8 cellular contexts compared by ENCODE assay signal in the genomic region with DNA sequence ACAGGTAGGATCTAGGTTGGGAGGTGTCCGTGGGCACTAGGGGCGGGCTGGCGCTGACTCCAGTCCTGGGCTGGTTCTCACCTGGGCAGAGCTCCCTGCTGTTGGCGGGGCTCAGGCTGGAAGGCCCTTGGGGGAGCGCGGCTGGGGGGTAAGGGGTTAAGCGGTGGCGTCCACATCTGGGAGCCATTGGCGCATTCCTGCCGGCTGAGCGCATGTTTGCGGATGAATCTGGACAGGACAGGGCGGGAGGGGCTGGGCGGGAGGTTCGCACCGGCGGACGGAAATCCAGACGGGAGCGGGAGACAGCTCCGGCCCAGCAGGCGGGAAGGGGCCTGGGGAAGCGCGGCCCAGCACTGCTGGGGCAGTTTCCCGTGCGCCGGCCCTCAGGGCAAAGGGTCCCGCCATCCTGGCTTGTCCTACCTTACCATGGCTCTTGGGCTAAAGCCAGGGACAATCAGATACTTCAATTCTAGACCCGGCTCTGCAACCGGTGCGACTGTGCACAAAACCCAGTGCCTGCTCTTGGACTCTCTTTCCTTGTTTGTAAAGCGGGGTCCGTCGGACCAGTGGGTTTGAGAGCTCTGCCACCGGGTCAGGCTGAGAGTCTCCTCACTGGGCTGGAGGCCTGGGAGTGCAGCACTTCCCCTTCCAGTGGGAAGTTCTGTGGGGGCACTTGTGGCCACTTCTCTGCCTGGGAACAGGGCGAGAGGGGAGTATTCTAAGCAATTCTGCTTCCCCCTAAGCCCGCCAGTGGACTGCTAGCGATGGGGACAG. TPM values are rescaled to one million over a fixed set of nuclear protein-coding genes. Genes with fewer than 3 reads are reported as not detected.
DNase-seq lines count a peak whose midpoint lies in the region; ATAC-seq, FAIRE-seq and TF ChIP-seq lines count a peak whose summit lies in the region.

No MANE protein-coding gene starts in this region.

- intact Hi-C loops in heart right ventricle (cut with DNase I) (loop anchor here in 1 of 10 donors (2.0 kb wide), 1 partner anchor 26 kb away; no protein-coding TSS in a partner anchor), posterior vena cava (cut with DNase I) (loop anchor here in 1 of 2 donors (10.0 kb wide), 1 partner anchor 98 kb away; the partner anchor contains the start of gene TOP2A)

- H3K4me1 ChIP-seq in heart right ventricle, result peaks cover 49 to 96% (median 90%) of the 10 kb centered on the region in 9 donors

- TF ChIP-seq POLR2A in H54 (IDR thresholded peaks at IDR 0.05; ENCODE audit: low read depth, low read length), result 0 out of 2 replicates have a peak, but pooled peaks have one; percentile 26

- peak overlapping the region; percentile 69 for H3K27ac ChIP-seq in 22Rv1
- peak overlapping the region; percentile 66 to 98 (median 96) for H3K27ac ChIP-seq in heart right ventricle

- WGBS in heart right ventricle, 2 donors, result 7 to 12% methylated on average over 38 of the region's 38 CpGs

- H3K4me3 ChIP-seq in heart right ventricle, result peak overlapping the region in 9 of 10 donors; percentile 36 to 99 (median 90)

- H3K27me3 ChIP-seq in heart right ventricle, result no peaks in the 10 kb centered on the region

- peak overlapping the region; percentile 90 for H3K4me3 Mint-ChIP-seq in WTC11

- CTCF ChIA-PET in WTC11 (lab: Charles Lee), result interaction anchor here (0.7 to 3.5 kb wide), 44 partner anchors 9 to 299 kb away, joined by 3 to 117 read pairs (median 4); partner anchors contain the start of genes CDC6, GJD3, RARA and TOP2A

- DNase-seq in H54 (ENCODE audit: insufficient read length, low spot score) (no peak), WTC11 (ENCODE audit: low spot score) (peak; percentile 69), heart right ventricle (peak; percentile 77 to 81), posterior vena cava (ENCODE audit: low spot score) (peak; percentile 88), GF-D8 (lab: John Stamatoyannopoulos, UW) (no peak)
- no peak for DNase-seq in activated T-cell treated with anti-CD3 and anti-CD28 coated beads, Interleukin-2, amount 50 U/mL, for 48 hours

- H3K36me3 Mint-ChIP-seq in WTC11, result no peaks in the 10 kb centered on the region

- H3K4me1 Mint-ChIP-seq in WTC11, result peaks cover 73% of the 10 kb centered on the region

- no peaks in the 10 kb centered on the region for H3K9me3 ChIP-seq in heart right ventricle

- POLR2A ChIA-PET in WTC11 (lab: Charles Lee), result interaction anchor here (1.1 to 2.0 kb wide), 3 partner anchors 9 to 31 kb away, joined by 3 to 17 read pairs (median 5); no protein-coding TSS in a partner anchor

- H3K27ac Mint-ChIP-seq in WTC11, result no peak overlapping the region

- TF ChIP-seq CTCF in 22Rv1 (IDR thresholded peaks at IDR 0.05), result no peak; the same call in 1 of the 2 replicates
- TF ChIP-seq CTCF in WTC11 (IDR thresholded peaks at IDR 0.05), result no peak
- TF ChIP-seq CTCF in heart right ventricle (IDR thresholded peaks at IDR 0.05), result no peak

- ATAC-seq in WTC11, result peak; percentile 7
- peak; percentile 0 to 56 (median 38) for ATAC-seq in heart right ventricle
- ATAC-seq in HG02885 (IDR thresholded peaks at IDR 0.05; ENCODE audit: poor library complexity, unreplicated experiment), result no peak

- no peaks in the 10 kb centered on the region for H3K36me3 ChIP-seq in heart right ventricle

- H3K27me3 Mint-ChIP-seq in WTC11 (ENCODE audit: low read depth), result peaks cover 22% of the 10 kb centered on the region

- no peak for FAIRE-seq in H54 (lab: Jason Lieb, UNC)

- H3K9me3 Mint-ChIP-seq in WTC11, result no peaks in the 10 kb centered on the region

TF ChIP-seq in WTC11, 78 proteins besides CTCF, POLR2A, EP300 and RAD21 (continues in another document):
- no peak for TF ChIP-seq KAT7 (CRISPR knock-in tag; IDR thresholded peaks at IDR 0.05; ENCODE audit: borderline replicate concordance)
- TF ChIP-seq, protein P1, sequence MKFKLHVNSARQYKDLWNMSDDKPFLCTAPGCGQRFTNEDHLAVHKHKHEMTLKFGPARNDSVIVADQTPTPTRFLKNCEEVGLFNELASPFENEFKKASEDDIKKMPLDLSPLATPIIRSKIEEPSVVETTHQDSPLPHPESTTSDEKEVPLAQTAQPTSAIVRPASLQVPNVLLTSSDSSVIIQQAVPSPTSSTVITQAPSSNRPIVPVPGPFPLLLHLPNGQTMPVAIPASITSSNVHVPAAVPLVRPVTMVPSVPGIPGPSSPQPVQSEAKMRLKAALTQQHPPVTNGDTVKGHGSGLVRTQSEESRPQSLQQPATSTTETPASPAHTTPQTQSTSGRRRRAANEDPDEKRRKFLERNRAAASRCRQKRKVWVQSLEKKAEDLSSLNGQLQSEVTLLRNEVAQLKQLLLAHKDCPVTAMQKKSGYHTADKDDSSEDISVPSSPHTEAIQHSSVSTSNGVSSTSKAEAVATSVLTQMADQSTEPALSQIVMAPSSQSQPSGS (CRISPR knock-in tag; IDR thresholded peaks at IDR 0.05; ENCODE audit: borderline replicate concordance, low read depth), result no peak
- TF ChIP-seq MYBL2 (CRISPR knock-in tag; IDR thresholded peaks at IDR 0.05), result no peak; the same call in 1 of the 2 replicates
- TF ChIP-seq MAX (CRISPR knock-in tag; IDR thresholded peaks at IDR 0.05), result 0 out of 2 replicates have a peak, but pooled peaks have one; percentile 26
- no peak for TF ChIP-seq RORB (CRISPR knock-in tag; IDR thresholded peaks at IDR 0.05)
- TF ChIP-seq, protein P2, sequence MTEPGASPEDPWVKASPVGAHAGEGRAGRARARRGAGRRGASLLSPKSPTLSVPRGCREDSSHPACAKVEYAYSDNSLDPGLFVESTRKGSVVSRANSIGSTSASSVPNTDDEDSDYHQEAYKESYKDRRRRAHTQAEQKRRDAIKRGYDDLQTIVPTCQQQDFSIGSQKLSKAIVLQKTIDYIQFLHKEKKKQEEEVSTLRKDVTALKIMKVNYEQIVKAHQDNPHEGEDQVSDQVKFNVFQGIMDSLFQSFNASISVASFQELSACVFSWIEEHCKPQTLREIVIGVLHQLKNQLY (CRISPR knock-in tag; IDR thresholded peaks at IDR 0.05), result no peak
- TF ChIP-seq, protein P3, sequence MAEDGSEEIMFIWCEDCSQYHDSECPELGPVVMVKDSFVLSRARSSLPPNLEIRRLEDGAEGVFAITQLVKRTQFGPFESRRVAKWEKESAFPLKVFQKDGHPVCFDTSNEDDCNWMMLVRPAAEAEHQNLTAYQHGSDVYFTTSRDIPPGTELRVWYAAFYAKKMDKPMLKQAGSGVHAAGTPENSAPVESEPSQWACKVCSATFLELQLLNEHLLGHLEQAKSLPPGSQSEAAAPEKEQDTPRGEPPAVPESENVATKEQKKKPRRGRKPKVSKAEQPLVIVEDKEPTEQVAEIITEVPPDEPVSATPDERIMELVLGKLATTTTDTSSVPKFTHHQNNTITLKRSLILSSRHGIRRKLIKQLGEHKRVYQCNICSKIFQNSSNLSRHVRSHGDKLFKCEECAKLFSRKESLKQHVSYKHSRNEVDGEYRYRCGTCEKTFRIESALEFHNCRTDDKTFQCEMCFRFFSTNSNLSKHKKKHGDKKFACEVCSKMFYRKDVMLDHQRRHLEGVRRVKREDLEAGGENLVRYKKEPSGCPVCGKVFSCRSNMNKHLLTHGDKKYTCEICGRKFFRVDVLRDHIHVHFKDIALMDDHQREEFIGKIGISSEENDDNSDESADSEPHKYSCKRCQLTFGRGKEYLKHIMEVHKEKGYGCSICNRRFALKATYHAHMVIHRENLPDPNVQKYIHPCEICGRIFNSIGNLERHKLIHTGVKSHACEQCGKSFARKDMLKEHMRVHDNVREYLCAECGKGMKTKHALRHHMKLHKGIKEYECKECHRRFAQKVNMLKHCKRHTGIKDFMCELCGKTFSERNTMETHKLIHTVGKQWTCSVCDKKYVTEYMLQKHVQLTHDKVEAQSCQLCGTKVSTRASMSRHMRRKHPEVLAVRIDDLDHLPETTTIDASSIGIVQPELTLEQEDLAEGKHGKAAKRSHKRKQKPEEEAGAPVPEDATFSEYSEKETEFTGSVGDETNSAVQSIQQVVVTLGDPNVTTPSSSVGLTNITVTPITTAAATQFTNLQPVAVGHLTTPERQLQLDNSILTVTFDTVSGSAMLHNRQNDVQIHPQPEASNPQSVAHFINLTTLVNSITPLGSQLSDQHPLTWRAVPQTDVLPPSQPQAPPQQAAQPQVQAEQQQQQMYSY (CRISPR knock-in tag; IDR thresholded peaks at IDR 0.05), result peak; percentile 77

RNA-seq across cellular contexts. Expression of gene RARA, which starts 7.8 kb away (rescaled TPM):
- total RNA-seq in WTC11 (2021), result 14.3 to 20.7 TPM (median 15.8 TPM) in 3 replicates
- total RNA-seq in heart right ventricle, result 10 to 100 TPM; 11.2 to 34.0 (median 18.3) TPM
- 10 to 100 TPM; 19.0 to 20.8 TPM for polyA plus RNA-seq in heart right ventricle
- total RNA-seq in posterior vena cava, result 10 to 100 TPM; 47.5 to 54.5 TPM

RNA-seq across cellular contexts. Expression of gene CDC6, which starts 29.1 kb away (rescaled TPM):
- total RNA-seq in WTC11 (2021), result 85.9 to 125 TPM (median 87.9 TPM) in 3 replicates
- 1 to 10 TPM in 4 of 10 donors, under 1 TPM in 6; 0.49 to 3.0 (median 0.86) TPM for total RNA-seq in heart right ventricle
- polyA plus RNA-seq in heart right ventricle, result 1 to 10 TPM in 1 of 2 donors, under 1 TPM in 1; 0.66 to 1.8 TPM
- 1 to 10 TPM; 1.4 to 2.5 TPM for total RNA-seq in posterior vena cava

RNA-seq across cellular contexts. Expression of gene GJD3, which starts 47.8 kb away (rescaled TPM):
- total RNA-seq in WTC11 (2021), result 1.4 to 2.3 TPM (median 2.0 TPM) in 3 replicates
- 1 to 10 TPM in 9 of 10 donors, under 1 TPM in 1; 0.79 to 6.2 (median 2.1) TPM for total RNA-seq in heart right ventricle
- polyA plus RNA-seq in heart right ventricle, result under 1 TPM; 0.65 to 0.88 TPM
- total RNA-seq in posterior vena cava, result under 1 TPM; 0.79 to 1.00 TPM

Comparison
In these comparisons a context has a peak if more than half of its experiments do, and no peak if none do; other contexts are left out.
1. DNase-seq: peak in WTC11 (single experiment), heart right ventricle (2 of 2) and posterior vena cava (single experiment); none in H54 (single experiment), GF-D8 (single experiment) and activated T-cell treated with anti-CD3 and anti-CD28 coated beads, Interleukin-2, amount 50 U/mL, for 48 hours (0 of 2).
2. RNA of gene CDC6, which starts 29.1 kb away (total RNA-seq): 85.9 to 125 TPM in WTC11; 1.4 to 2.5 TPM in posterior vena cava and 0.49 to 3.0 TPM in heart right ventricle; every median in the first group is over 10 times any median in the second.